In the genomic region with DNA sequence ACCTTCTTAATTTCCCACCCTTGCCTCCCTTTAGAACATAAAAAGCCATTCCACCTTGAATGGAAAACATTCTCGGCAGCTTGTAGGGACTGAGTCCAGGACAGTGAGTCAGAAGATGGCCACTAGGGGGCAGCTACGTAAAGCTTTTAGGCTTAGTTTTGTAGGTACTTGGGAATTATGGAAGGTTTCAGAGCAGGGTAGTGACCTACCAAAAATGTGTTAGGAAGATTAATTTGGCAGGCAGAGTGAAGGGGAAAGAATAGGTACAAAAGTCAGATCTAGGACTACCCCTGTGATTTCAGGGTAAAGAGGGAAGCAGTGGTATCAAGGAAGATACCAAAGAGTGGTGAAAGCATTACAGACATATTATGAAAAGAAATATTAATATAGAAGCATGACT, we compare ENCODE assay signal across 8 cellular contexts.
A peak's percentile ranks its signal among the peaks of the same experiment; 100 is the strongest.
DNase-seq lines count a peak whose midpoint lies in the region; ATAC-seq lines count a peak whose summit lies in the region.

No MANE protein-coding gene starts in this region.

- no peaks in the 10 kb centered on the region for H3K9me3 ChIP-seq in GM23248 (ENCODE audit: low read depth)
- no peaks in the 10 kb centered on the region for H3K9me3 ChIP-seq in Karpas-422 (ENCODE audit: low read length)

- no peaks in the 10 kb centered on the region for H3K36me3 Mint-ChIP-seq in memory B cell

- peaks cover 6% of the 10 kb centered on the region for H3K27me3 Mint-ChIP-seq in memory B cell

- no peak overlapping the region for H3K27ac ChIP-seq in GM23248
- H3K27ac ChIP-seq in Karpas-422 (ENCODE audit: low read length): no peak overlapping the region

- H3F3A ChIP-seq in GM23248 (ENCODE audit: insufficient read depth): no peaks in the 10 kb centered on the region

- no peak overlapping the region for H3K4me2 ChIP-seq in GM23248 (ENCODE audit: unreplicated experiment)
- H3K4me2 ChIP-seq in Karpas-422 (ENCODE audit: low read depth, low read length, poor library complexity, severe bottlenecking): no peak overlapping the region

- H3K27ac Mint-ChIP-seq in memory B cell: no peak overlapping the region

- H3K79me2 ChIP-seq in GM23248 (ENCODE audit: insufficient read depth) (no peaks in the 10 kb centered on the region), Karpas-422 (ENCODE audit: low read length) (no peaks in the 10 kb centered on the region)

- H3K4me1 ChIP-seq in GM23248 (ENCODE audit: insufficient read depth) (no peaks in the 10 kb centered on the region), Karpas-422 (ENCODE audit: low read length) (no peaks in the 10 kb centered on the region)

- ATAC-seq in memory B cell (ENCODE audit: low read depth): no peak

- H4K20me1 ChIP-seq in GM23248 (ENCODE audit: insufficient read depth) (no peaks in the 10 kb centered on the region), Karpas-422 (ENCODE audit: insufficient read depth, low read depth, low read length) (no peaks in the 10 kb centered on the region)

- H3K4me1 Mint-ChIP-seq in memory B cell: no peaks in the 10 kb centered on the region

- no peak overlapping the region for H3K4me3 ChIP-seq in GM23248
- no peak overlapping the region for H3K4me3 ChIP-seq in Karpas-422 (ENCODE audit: low read length)

- H3K9me3 Mint-ChIP-seq in memory B cell: peaks cover 1% of the 10 kb centered on the region

- WGBS in GM23248 (ENCODE audit: low coverage in 1 of 2, low lambda C conversion rate in 2 of 2, missing lambda C conversion rate in 2 of 2), 2 experiments: 1 to 2% methylated on average over 2 of the region's 2 CpGs

- DNase-seq in SIG-M5 treated with dmso at 0.1 percent for 504 hours (lab: John Stamatoyannopoulos, UW; ENCODE audit: unreplicated experiment) (peak; percentile 54), SIG-M5 (lab: John Stamatoyannopoulos, UW) (no peak), GM23248 (peak; percentile 81), Karpas-422 (peak; percentile 78), SK-MEL-5 (ENCODE audit: low read depth, low spot score) (peak; percentile 86), ecto neural progenitor cell (ENCODE audit: low spot score) (peak; percentile 67), memory B cell (ENCODE audit: low spot score in 2 of 2) (peak; percentile 21 to 27), superior temporal gyrus (ENCODE audit: extremely low spot score) (peak; percentile 80)

- H3K4me3 Mint-ChIP-seq in memory B cell: no peak overlapping the region

- no peaks in the 10 kb centered on the region for H3K27me3 ChIP-seq in GM23248 (replicated peaks; ENCODE audit: insufficient read depth)
- H3K27me3 ChIP-seq in Karpas-422 (ENCODE audit: low read length): no peaks in the 10 kb centered on the region

- H3K36me3 ChIP-seq in GM23248 (ENCODE audit: low read depth) (no peaks in the 10 kb centered on the region), Karpas-422 (ENCODE audit: insufficient read depth, low read length) (no peaks in the 10 kb centered on the region)

- in situ Hi-C loops in GM23248 (cut with MboI): loop anchor here (5.0 kb wide), 1 partner anchor 668 kb away; no protein-coding TSS in a partner anchor
- in situ Hi-C loops in SK-MEL-5 (cut with HindIII; ENCODE audit: low pct_unique_long_range_greater_than_20kb, low sequenced_read_pairs): no loop called here

- H3K9ac ChIP-seq in GM23248 (no peak overlapping the region), Karpas-422 (ENCODE audit: low read length) (no peak overlapping the region)

- no peak overlapping the region for H2AFZ ChIP-seq in GM23248
- H2AFZ ChIP-seq in Karpas-422 (ENCODE audit: low read length): no peak overlapping the region

- H3K9me2 ChIP-seq in GM23248 (ENCODE audit: insufficient read depth): no peaks in the 10 kb centered on the region
- H3K9me2 ChIP-seq in Karpas-422 (replicated peaks; ENCODE audit: insufficient read depth, low read length): no peaks in the 10 kb centered on the region
